ENCODE assay signal across 1 cellular context in the genomic region with DNA sequence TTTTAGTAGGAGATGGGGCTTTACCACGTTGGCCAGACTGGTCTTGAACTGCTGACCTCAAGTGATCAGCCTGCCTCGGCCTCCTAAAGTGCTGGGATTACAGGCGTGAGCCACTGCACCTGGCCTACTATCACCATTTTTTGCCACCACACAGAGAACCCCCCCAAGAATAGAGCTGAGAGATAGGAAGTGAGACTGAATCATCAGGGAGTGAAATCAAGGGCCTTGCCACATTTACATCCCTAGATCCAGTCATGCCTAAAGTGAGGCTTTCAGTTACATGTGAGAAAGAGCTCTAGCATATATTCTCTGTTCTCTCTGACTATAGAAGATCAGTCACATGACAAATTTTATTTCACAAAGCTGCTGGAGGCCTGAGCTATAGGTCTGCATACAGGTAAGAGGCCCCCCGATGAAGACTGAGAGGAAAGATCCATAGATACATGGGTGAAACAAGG.
TF ChIP-seq lines count a peak whose summit lies in the region.

No MANE protein-coding gene starts in this region.

TF ChIP-seq in WTC11, 78 proteins besides CTCF, POLR2A, EP300 and RAD21 (continued from another document):
- no peak for TF ChIP-seq USF1 (CRISPR knock-in tag; IDR thresholded peaks at IDR 0.05)
- no peak for TF ChIP-seq CREM (CRISPR knock-in tag; IDR thresholded peaks at IDR 0.05)
- no peak for TF ChIP-seq SMAD4 (CRISPR knock-in tag; IDR thresholded peaks at IDR 0.05)
- no peak for TF ChIP-seq HMGA2 (CRISPR knock-in tag; IDR thresholded peaks at IDR 0.05)
- TF ChIP-seq IRF2 (CRISPR knock-in tag; IDR thresholded peaks at IDR 0.05; ENCODE audit: borderline replicate concordance, low read depth), result no peak
- TF ChIP-seq MXD4 (CRISPR knock-in tag; IDR thresholded peaks at IDR 0.05; ENCODE audit: borderline replicate concordance), result no peak
